Comparison of ENCODE assay signal across 24 cellular contexts in the genomic region with DNA sequence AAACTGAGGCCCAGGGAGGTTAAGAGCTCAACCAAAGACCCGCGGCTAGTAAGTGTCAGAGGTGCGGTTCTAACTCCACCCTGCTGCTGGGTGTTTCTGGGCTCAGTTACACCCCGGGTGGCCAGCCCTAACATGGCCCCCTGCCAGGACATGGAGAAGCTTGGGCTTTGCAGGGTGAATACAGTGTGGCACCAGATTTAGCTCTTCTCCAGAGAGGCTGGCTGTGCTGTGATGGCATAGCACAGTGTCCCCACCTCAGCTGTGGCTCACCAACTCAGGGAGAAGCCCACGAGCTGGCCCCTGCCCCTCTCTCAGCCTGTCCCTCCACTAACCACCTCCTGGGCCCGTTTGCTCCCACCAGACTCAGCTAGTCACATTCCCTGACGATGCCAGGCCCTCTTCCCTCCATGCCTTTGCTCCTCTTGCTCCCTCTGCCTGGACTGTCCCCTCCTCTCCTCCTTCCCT. TPM values are rescaled to one million over a fixed set of nuclear protein-coding genes. Genes with fewer than 3 reads are reported as not detected.
DNase-seq lines count a peak whose midpoint lies in the region; ATAC-seq and TF ChIP-seq lines count a peak whose summit lies in the region.
"Had no signal": no experiment of that assay in that cellular context is flagged by ENCODE, and none has a peak within 500 bp of the region (broad histone marks: within the 10 kb centered on the region; RNA-seq: fewer than 3 reads in every experiment).

No MANE protein-coding gene starts in this region.

- ATAC-seq in activated CD4-positive, alpha-beta T cell treated with anti-CD3 and anti-CD28 coated beads for 36 hours = no peak
- ATAC-seq in activated CD8-positive, alpha-beta memory T cell treated with anti-CD3 and anti-CD28 coated beads, Interleukin-2, amount 10 ng/mL, durations not matched to agents 7 days and 5 days = no peak
- peak; percentile 8 to 18 for ATAC-seq in gastrocnemius medialis
- ATAC-seq in GM19023 (IDR thresholded peaks at IDR 0.05; ENCODE audit: unreplicated experiment) = no peak
- no peak for ATAC-seq in GM21619 (IDR thresholded peaks at IDR 0.05; ENCODE audit: unreplicated experiment)

- intact Hi-C loops in activated CD4-positive, alpha-beta T cell treated with anti-CD3 and anti-CD28 coated beads for 36 hours (cut with DNase I, micrococcal nuclease) = no loop called here
- intact Hi-C loops in gastrocnemius medialis (cut with DNase I; ENCODE audit: low total_unique reads) = no loop called here

- no peaks in the 10 kb centered on the region for H3K27me3 Mint-ChIP-seq in activated CD4-positive, alpha-beta T cell treated with anti-CD3 and anti-CD28 coated beads for 36 hours
- no peaks in the 10 kb centered on the region for H3K27me3 Mint-ChIP-seq in activated CD8-positive, alpha-beta memory T cell treated with anti-CD3 and anti-CD28 coated beads, Interleukin-2, amount 10 ng/mL, durations not matched to agents 7 days and 5 days
- peaks cover 2% of the 10 kb centered on the region for H3K27me3 Mint-ChIP-seq in glutamatergic neuron (ENCODE audit: unreplicated experiment)

- TF ChIP-seq CTCF in glutamatergic neuron (IDR thresholded peaks at IDR 0.05; ENCODE audit: partially characterized antibody, unreplicated experiment) (no peak), gastrocnemius medialis (IDR thresholded peaks at IDR 0.05 in 4 of 5, conservative IDR thresholded peaks at IDR 0.05 in 1 of 5) (no peak), BE2C (IDR thresholded peaks at IDR 0.05; ENCODE audit: low read depth, low read length) (no peak)

- H3K27ac ChIP-seq in gastrocnemius medialis = peak overlapping the region; percentile 47 to 99 (median 82)
- H3K27ac ChIP-seq: GM23248, hepatocyte, neutrophil, upper lobe of left lung had no signal

- in situ Hi-C loops in gastrocnemius medialis (cut with MboI; ENCODE audit: low sequenced_read_pairs in 4 of 4) = no loop called here

- H3K36me3 ChIP-seq in gastrocnemius medialis (peaks cover 3 to 53% of the 10 kb centered on the region in 2 donors), BE2C (no peaks in the 10 kb centered on the region; the same call in none of the 2 replicates)

- peaks cover 62% of the 10 kb centered on the region for H3K4me1 Mint-ChIP-seq in activated CD4-positive, alpha-beta T cell treated with anti-CD3 and anti-CD28 coated beads for 36 hours
- peaks cover 51% of the 10 kb centered on the region for H3K4me1 Mint-ChIP-seq in activated CD8-positive, alpha-beta memory T cell treated with anti-CD3 and anti-CD28 coated beads, Interleukin-2, amount 10 ng/mL, durations not matched to agents 7 days and 5 days
- peaks cover 13% of the 10 kb centered on the region for H3K4me1 Mint-ChIP-seq in glutamatergic neuron (ENCODE audit: low read depth, unreplicated experiment)

- TF ChIP-seq POLR2A in gastrocnemius medialis (IDR thresholded peaks at IDR 0.05) = peak in 1 of 2 donors; percentile 22

- H3K27me3 ChIP-seq in gastrocnemius medialis (no peaks in the 10 kb centered on the region), BE2C (no peaks in the 10 kb centered on the region)
- H3K27me3 ChIP-seq: hepatocyte, neutrophil, upper lobe of left lung had no signal

- H3K4me3 ChIP-seq in gastrocnemius medialis = no peak overlapping the region
- H3K4me3 ChIP-seq in BE2C (ENCODE audit: low read depth, low read length) = no peak overlapping the region
- H3K4me3 ChIP-seq: GM23248, hepatocyte, upper lobe of left lung had no signal

- CTCF ChIA-PET in activated CD4-positive, alpha-beta T cell treated with anti-CD3 and anti-CD28 coated beads for 36 hours (lab: Charles Lee) = no interaction called here
- CTCF ChIA-PET in activated CD8-positive, alpha-beta memory T cell treated with anti-CD3 and anti-CD28 coated beads, Interleukin-2, amount 10 ng/mL, durations not matched to agents 7 days and 5 days (lab: Charles Lee) = interaction anchor here (1.0 to 1.2 kb wide), 2 partner anchors 8 to 18 kb away, joined by 3 read pairs; no protein-coding TSS in a partner anchor

- no peak for DNase-seq in activated CD4-positive, alpha-beta T cell treated with anti-CD3 and anti-CD28 coated beads for 36 hours
- DNase-seq in activated CD4-positive, alpha-beta T cell treated with anti-CD3 and anti-CD28 coated beads for 4 hours = no peak
- no peak for DNase-seq in activated CD8-positive, alpha-beta memory T cell treated with anti-CD3 and anti-CD28 coated beads, Interleukin-2, amount 10 ng/mL, durations not matched to agents 7 days and 5 days
- DNase-seq in glutamatergic neuron (no peak), gastrocnemius medialis (peak in 1 of 2 donors; percentile 52), BE2C (no peak)
- DNase-seq: activated naive CD4-positive, alpha-beta T cell treated with anti-CD3 and anti-CD28 coated beads for 36 hours; activated T-cell treated with anti-CD3 and anti-CD28 coated beads for 4 hours; anterior cingulate cortex; central memory CD4-positive, alpha-beta T cell; foreskin fibroblast; GM23248; NCI-H1048; NCI-H187 treated with DMSO at 0.1 percent for 48 hours; NCI-H82; stimulated activated CD4-positive, alpha-beta T cell treated with anti-CD3 and anti-CD28 coated beads, Interleukin-4, amount 100 ng/mL, for 24 hours had no signal

- H3K4me1 ChIP-seq in gastrocnemius medialis (peaks cover 28 to 42% of the 10 kb centered on the region in 2 donors), BE2C (no peaks in the 10 kb centered on the region)
- H3K4me1 ChIP-seq: upper lobe of left lung had no signal

- H3K4me3 Mint-ChIP-seq in activated CD4-positive, alpha-beta T cell treated with anti-CD3 and anti-CD28 coated beads for 36 hours = no peak overlapping the region
- H3K4me3 Mint-ChIP-seq in activated CD8-positive, alpha-beta memory T cell treated with anti-CD3 and anti-CD28 coated beads, Interleukin-2, amount 10 ng/mL, durations not matched to agents 7 days and 5 days = no peak overlapping the region
- peak overlapping the region; percentile 34 for H3K4me3 Mint-ChIP-seq in glutamatergic neuron (ENCODE audit: unreplicated experiment)
- H3K4me3 Mint-ChIP-seq: activated naive CD4-positive, alpha-beta T cell treated with anti-CD3 and anti-CD28 coated beads for 36 hours had no signal

- POLR2A ChIA-PET in activated CD4-positive, alpha-beta T cell treated with anti-CD3 and anti-CD28 coated beads for 36 hours (lab: Charles Lee) = interaction anchor here (0.6 kb wide), 1 partner anchor 31 kb away, joined by 3 read pairs; no protein-coding TSS in a partner anchor

- peaks cover 14% of the 10 kb centered on the region for H3K36me3 Mint-ChIP-seq in activated CD4-positive, alpha-beta T cell treated with anti-CD3 and anti-CD28 coated beads for 36 hours (ENCODE audit: low read depth)
- H3K36me3 Mint-ChIP-seq in activated CD8-positive, alpha-beta memory T cell treated with anti-CD3 and anti-CD28 coated beads, Interleukin-2, amount 10 ng/mL, durations not matched to agents 7 days and 5 days = peaks cover 24% of the 10 kb centered on the region
- no peaks in the 10 kb centered on the region for H3K36me3 Mint-ChIP-seq in glutamatergic neuron (ENCODE audit: unreplicated experiment)

- H3K9me3 ChIP-seq in gastrocnemius medialis (no peaks in the 10 kb centered on the region), BE2C (no peaks in the 10 kb centered on the region)
- H3K9me3 ChIP-seq: Caco-2, neutrophil, upper lobe of left lung had no signal

- H3K9me3 Mint-ChIP-seq in activated CD4-positive, alpha-beta T cell treated with anti-CD3 and anti-CD28 coated beads for 36 hours (ENCODE audit: low read depth) = no peaks in the 10 kb centered on the region
- no peaks in the 10 kb centered on the region for H3K9me3 Mint-ChIP-seq in activated CD8-positive, alpha-beta memory T cell treated with anti-CD3 and anti-CD28 coated beads, Interleukin-2, amount 10 ng/mL, durations not matched to agents 7 days and 5 days (ENCODE audit: low read depth)
- H3K9me3 Mint-ChIP-seq in glutamatergic neuron (ENCODE audit: unreplicated experiment) = peaks cover 3% of the 10 kb centered on the region
- H3K9me3 Mint-ChIP-seq: activated naive CD4-positive, alpha-beta T cell treated with anti-CD3 and anti-CD28 coated beads for 36 hours had no signal

- H3K27ac Mint-ChIP-seq in activated CD4-positive, alpha-beta T cell treated with anti-CD3 and anti-CD28 coated beads for 36 hours = peak overlapping the region; percentile 9
- peak overlapping the region; percentile 8 for H3K27ac Mint-ChIP-seq in activated CD8-positive, alpha-beta memory T cell treated with anti-CD3 and anti-CD28 coated beads, Interleukin-2, amount 10 ng/mL, durations not matched to agents 7 days and 5 days
- H3K27ac Mint-ChIP-seq in glutamatergic neuron (ENCODE audit: unreplicated experiment) = peak overlapping the region; percentile 83
- H3K27ac Mint-ChIP-seq: activated naive CD4-positive, alpha-beta T cell treated with anti-CD3 and anti-CD28 coated beads for 36 hours had no signal

RNA-seq across cellular contexts. Expression of gene UCP3, which starts 7.0 kb away (rescaled TPM):
- total RNA-seq in activated CD4-positive, alpha-beta T cell treated with anti-CD3 and anti-CD28 coated beads for 36 hours = under 1 TPM; 0.69 to 0.73 TPM
- 1 to 10 TPM; 3.3 to 5.2 TPM for total RNA-seq in activated CD8-positive, alpha-beta memory T cell treated with anti-CD3 and anti-CD28 coated beads, Interleukin-2, amount 10 ng/mL, durations not matched to agents 7 days and 5 days
- total RNA-seq in glutamatergic neuron (ENCODE audit: unreplicated experiment) = 7.6 TPM
- 100 to 1,000 TPM; 489 to 938 (median 679) TPM for total RNA-seq in gastrocnemius medialis
- 0.32 TPM for polyA plus RNA-seq in BE2C (2012; ENCODE audit: insufficient read depth, insufficient read length, low read depth)
- polyA plus RNA-seq: GM23248, hepatocyte had no signal

RNA-seq across cellular contexts. Expression of gene UCP2, which starts 19.2 kb away (rescaled TPM):
- 100 to 1,000 TPM; 259 to 261 TPM for total RNA-seq in activated CD4-positive, alpha-beta T cell treated with anti-CD3 and anti-CD28 coated beads for 36 hours
- 100 to 1,000 TPM; 199 to 288 TPM for total RNA-seq in activated CD8-positive, alpha-beta memory T cell treated with anti-CD3 and anti-CD28 coated beads, Interleukin-2, amount 10 ng/mL, durations not matched to agents 7 days and 5 days
- total RNA-seq in glutamatergic neuron (ENCODE audit: unreplicated experiment) = 91.1 TPM
- total RNA-seq in gastrocnemius medialis = 100 to 1,000 TPM in 1 of 4 donors, 10 to 100 TPM in 3; 16.8 to 284 (median 56.7) TPM
- polyA plus RNA-seq in BE2C (2012; ENCODE audit: insufficient read depth, insufficient read length, low read depth) = 53.1 TPM
- total RNA-seq: GM23248 had no signal

RNA-seq across cellular contexts. Expression of gene DNAJB13, which starts 51.0 kb away (rescaled TPM):
- under 1 TPM; 0.37 to 0.57 TPM for total RNA-seq in activated CD4-positive, alpha-beta T cell treated with anti-CD3 and anti-CD28 coated beads for 36 hours
- total RNA-seq in activated CD8-positive, alpha-beta memory T cell treated with anti-CD3 and anti-CD28 coated beads, Interleukin-2, amount 10 ng/mL, durations not matched to agents 7 days and 5 days = under 1 TPM; 0.26 to 0.29 TPM
- total RNA-seq in glutamatergic neuron (ENCODE audit: unreplicated experiment) = not detected
- total RNA-seq in gastrocnemius medialis = not detected
- not detected for polyA plus RNA-seq in BE2C (2012; ENCODE audit: insufficient read depth, insufficient read length, low read depth)
- total RNA-seq: GM23248, mononuclear cell had no signal
- polyA plus RNA-seq: hepatocyte, liver had no signal

Comparison
In these comparisons a context has a peak if more than half of its experiments do, and no peak if none do; other contexts are left out.
1. ATAC-seq: peak in gastrocnemius medialis (2 of 2); none in activated CD4-positive, alpha-beta T cell treated with anti-CD3 and anti-CD28 coated beads for 36 hours (single experiment), activated CD8-positive, alpha-beta memory T cell treated with anti-CD3 and anti-CD28 coated beads, Interleukin-2, amount 10 ng/mL, durations not matched to agents 7 days and 5 days (single experiment), GM19023 (single experiment) and GM21619 (single experiment).
2. H3K27ac Mint-ChIP-seq: peak in every context shown above with its lines; median percentile 83 in glutamatergic neuron; 9 in activated CD4-positive, alpha-beta T cell treated with anti-CD3 and anti-CD28 coated beads for 36 hours; 8 in activated CD8-positive, alpha-beta memory T cell treated with anti-CD3 and anti-CD28 coated beads, Interleukin-2, amount 10 ng/mL, durations not matched to agents 7 days and 5 days.
3. RNA of gene UCP3, which starts 7.0 kb away (total RNA-seq): 489 to 938 TPM in gastrocnemius medialis; 7.6 TPM in glutamatergic neuron (single experiment), 3.3 to 5.2 TPM in activated CD8-positive, alpha-beta memory T cell treated with anti-CD3 and anti-CD28 coated beads, Interleukin-2, amount 10 ng/mL, durations not matched to agents 7 days and 5 days and 0.69 to 0.73 TPM in activated CD4-positive, alpha-beta T cell treated with anti-CD3 and anti-CD28 coated beads for 36 hours; every median in the first group is over 10 times any median in the second.